26 cellular contexts compared by ENCODE assay signal in genomic region chr7:20430664-20431063, GRCh38.
"Had no signal": no experiment of that assay in that cellular context is flagged by ENCODE, and none has a peak within 500 bp of the region (broad histone marks: within the 10 kb centered on the region; RNA-seq: fewer than 3 reads in every experiment).

No MANE protein-coding gene starts in this region.

- H3K79me2 ChIP-seq: parathyroid adenoma had no signal

- H3K27me3 ChIP-seq: neutrophil, ovary, right lobe of liver, sigmoid colon, stomach, thyroid gland, tibial nerve, upper lobe of left lung, vagina had no signal

- H3K4me3 ChIP-seq: ovary, psoas muscle, right lobe of liver, sigmoid colon, stomach, thoracic aorta, thyroid gland, tibial nerve, upper lobe of left lung, vagina had no signal

- H3K9ac ChIP-seq: parathyroid adenoma had no signal

- H3K36me3 ChIP-seq: neutrophil, ovary, right lobe of liver, sigmoid colon, stomach, thoracic aorta, thyroid gland, tibial nerve, upper lobe of left lung, vagina had no signal

- ATAC-seq: natural killer cell treated with Interleukin-12 subunit alpha and Interleukin-12 subunit beta and Interleukin-15 and Interleukin-18, amount 100 ng/mL, for 72 hours; psoas muscle; right cardiac atrium; right lobe of liver; stimulated activated effector memory CD8-positive, alpha-beta T cell treated with anti-CD3 and anti-CD28 coated beads, Interleukin-12 subunit alpha, Interleukin-12 subunit beta, amount 100 ng/mL, for 72 hours; stimulated activated naive B cell treated with anti-CD40 and anti-IgM and Interleukin-4, amounts not matched to agents 10 μg/mL and 1 μg/mL and 100 μg/mL, for 72 hours had no signal

- H3K4me1 ChIP-seq: parathyroid adenoma, psoas muscle, right lobe of liver, stomach, thyroid gland, vagina had no signal

- H2AFZ ChIP-seq: parathyroid adenoma had no signal

- H3K9me3 ChIP-seq: neutrophil, ovary, psoas muscle, right lobe of liver, sigmoid colon, stomach, thoracic aorta, thyroid gland, tibial nerve, upper lobe of left lung, vagina had no signal

- H3K27ac ChIP-seq: neutrophil, ovary, parathyroid adenoma, psoas muscle, right lobe of liver, sigmoid colon, stomach, thoracic aorta, thyroid gland, upper lobe of left lung, vagina had no signal

- DNase-seq: nephron progenitor cell; nucleus accumbens; ovary; posterior cingulate gyrus; psoas muscle; right cardiac atrium; right lobe of liver; sigmoid colon; small intestine; stimulated activated CD4-positive, alpha-beta T cell treated with anti-CD3 and anti-CD28 coated beads, Interleukin-15, amount 100 ng/mL, for 24 hours; stimulated activated CD4-positive, alpha-beta T cell treated with anti-CD3 and anti-CD28 coated beads, Interleukin-2, amount 100 ng/mL, for 24 hours; stimulated activated CD4-positive, alpha-beta T cell treated with anti-CD3 and anti-CD28 coated beads, Interleukin-2, amount 100 ng/mL, for 48 hours; stimulated activated CD4-positive, alpha-beta T cell treated with anti-CD3 and anti-CD28 coated beads, Interleukin-4, amount 100 ng/mL, for 24 hours; stimulated activated naive B cell treated with anti-CD40 and anti-IgM and Interleukin-4, amounts not matched to agents 10 μg/mL and 1 μg/mL and 100 μg/mL, for 72 hours; stimulated activated naive CD4-positive, alpha-beta T cell treated with Interleukin-2 at 50 U/mL for 16 hours; stomach; thyroid gland; trophoblast cell; upper lobe of left lung had no signal
